ENCODE assay signal across 17 cellular contexts in genomic region chr11:128437137-128437536, GRCh38.
A peak's percentile ranks its signal among the peaks of the same experiment; 100 is the strongest.
DNase-seq lines count a peak whose midpoint lies in the region; ATAC-seq, FAIRE-seq and TF ChIP-seq lines count a peak whose summit lies in the region.
"Had no signal": no experiment of that assay in that cellular context is flagged by ENCODE, and none has a peak within 500 bp of the region (broad histone marks: within the 10 kb centered on the region; RNA-seq: fewer than 3 reads in every experiment).

No MANE protein-coding gene starts in this region.

- POLR2A ChIA-PET in IMR-90 (lab: Charles Lee; ENCODE audit: unreplicated experiment): no interaction called here
- POLR2A ChIA-PET in activated CD8-positive, alpha-beta T cell treated with anti-CD3 and anti-CD28 coated beads for 36 hours (lab: Charles Lee): interaction anchor here (0.9 to 1.2 kb wide), 3 partner anchors 9 to 147 kb away, joined by 3 read pairs; no protein-coding TSS in a partner anchor

- H3K4me3 ChIP-seq in AG10803 (ENCODE audit: low read length) (no peak overlapping the region), IMR-90 (ENCODE audit: insufficient read depth, low read depth, low read length) (no peak overlapping the region), ovary (no peak overlapping the region), pancreas (no peak overlapping the region)

- H3K18ac ChIP-seq in IMR-90 (ENCODE audit: low read depth, low read length): no peak overlapping the region

- ATAC-seq in IMR-90 (ENCODE audit: low read depth): no peak
- ATAC-seq in activated CD8-positive, alpha-beta T cell treated with anti-CD3 and anti-CD28 coated beads for 36 hours: no peak
- ATAC-seq in pancreas: no peak

- H3K9me3 ChIP-seq in IMR-90 (ENCODE audit: control insufficient read depth, insufficient read depth, low read length): no peaks in the 10 kb centered on the region
- H3K9me3 ChIP-seq in ovary: no peaks in the 10 kb centered on the region
- H3K9me3 ChIP-seq in pancreas: no peaks in the 10 kb centered on the region

- H3K27me3 ChIP-seq in IMR-90 (ENCODE audit: control insufficient read depth, insufficient read depth, low read length): no peaks in the 10 kb centered on the region
- H3K27me3 ChIP-seq in ovary: no peaks in the 10 kb centered on the region
- H3K27me3 ChIP-seq in pancreas: no peaks in the 10 kb centered on the region

- DNase-seq in AG10803 (ENCODE audit: low read depth) (peak; percentile 79), IMR-90 (peak; percentile 79), fibroblast of gingiva (ENCODE audit: low read depth) (peak; percentile 83), ovary (peak in 4 of 5 donors; percentile 34 to 45 (median 40)), DMS114 treated with DMSO at 0.1 percent for 48 hours (lab: John Stamatoyannopoulos, UW; ENCODE audit: unreplicated experiment) (no peak), GM19240 (ENCODE audit: insufficient read length, low spot score) (no peak), pancreas (no peak)
- DNase-seq in activated CD8-positive, alpha-beta T cell treated with anti-CD3 and anti-CD28 coated beads for 36 hours: no peak
- DNase-seq: activated CD4-positive, alpha-beta memory T cell treated with anti-CD3 and anti-CD28 coated beads, Interleukin-2, amount 10 ng/mL, durations not matched to agents 7 days and 5 days; activated gamma-delta T cell; C1 segment of cervical spinal cord; central memory CD4-positive, alpha-beta T cell; midbrain; NCI-H1417 treated with DMSO at 0.1 percent for 48 hours; SHP77 had no signal

- no peaks in the 10 kb centered on the region for H3K9me1 ChIP-seq in IMR-90 (ENCODE audit: insufficient read depth, low read length)

- no peak overlapping the region for H4K5ac ChIP-seq in IMR-90 (ENCODE audit: low read depth, low read length)

- H3K27ac Mint-ChIP-seq in activated CD8-positive, alpha-beta T cell treated with anti-CD3 and anti-CD28 coated beads for 36 hours: no peak overlapping the region
- H3K27ac Mint-ChIP-seq: activated CD4-positive, alpha-beta memory T cell treated with anti-CD3 and anti-CD28 coated beads, Interleukin-2, amount 10 ng/mL, durations not matched to agents 7 days and 5 days had no signal

- in situ Hi-C loops in IMR-90 (cut with MboI; ENCODE audit: low sequenced_read_pairs): no loop called here

- no peak overlapping the region for H3K4ac ChIP-seq in IMR-90 (ENCODE audit: low read depth, low read length)

- H3K27ac ChIP-seq in IMR-90 (ENCODE audit: insufficient read depth, low read length): no peak overlapping the region
- peak overlapping the region in 1 of 2 donors; percentile 20 for H3K27ac ChIP-seq in ovary
- H3K27ac ChIP-seq in pancreas: no peak overlapping the region
- H3K27ac ChIP-seq: epithelial cell of prostate had no signal

- no peak overlapping the region for H3K9ac ChIP-seq in IMR-90 (ENCODE audit: low read depth, low read length)

- no peak overlapping the region for H4K8ac ChIP-seq in IMR-90 (ENCODE audit: low read depth in 2 of 2, low read length in 2 of 2)

- no peak overlapping the region for H2AK9ac ChIP-seq in IMR-90 (replicated peaks; ENCODE audit: low read depth, low read length, poor library complexity)

- dilution Hi-C loops in IMR-90 (cut with HindIII; ENCODE audit: low sequenced_read_pairs, unreplicated experiment): no loop called here

- H4K20me1 ChIP-seq in IMR-90 (ENCODE audit: insufficient read depth, low read length): no peaks in the 10 kb centered on the region

- intact Hi-C loops in IMR-90 (cut with micrococcal nuclease): no loop called here
- intact Hi-C loops in ovary (cut with DNase I): no loop called here
- intact Hi-C loops in activated CD8-positive, alpha-beta T cell treated with anti-CD3 and anti-CD28 coated beads for 36 hours (cut with micrococcal nuclease): no loop called here
- intact Hi-C loops in pancreas (cut with DNase I): no loop called here

- H3K4me2 ChIP-seq in IMR-90 (ENCODE audit: low read depth, low read length): no peak overlapping the region

- CTCF ChIA-PET in IMR-90 (lab: Yijun Ruan, JAX): no interaction called here
- CTCF ChIA-PET in activated CD8-positive, alpha-beta T cell treated with anti-CD3 and anti-CD28 coated beads for 36 hours (lab: Charles Lee): interaction anchor here (0.8 to 1.0 kb wide), 2 partner anchors 14 to 75 kb away, joined by 3 to 4 read pairs; no protein-coding TSS in a partner anchor

- H3K79me1 ChIP-seq in IMR-90 (ENCODE audit: low read depth in 1 of 2, low read length in 2 of 2): no peaks in the 10 kb centered on the region

- H2BK15ac ChIP-seq in IMR-90 (ENCODE audit: low read depth, low read length): no peak overlapping the region

- no peak overlapping the region for H2BK5ac ChIP-seq in IMR-90 (ENCODE audit: low read depth, low read length, poor library complexity, severe bottlenecking)

- H2BK20ac ChIP-seq in IMR-90 (ENCODE audit: low read depth, low read length): no peak overlapping the region

- WGBS in IMR-90 (ENCODE audit: extremely low coverage in 2 of 2, insufficient read length in 1 of 2), 2 experiments: no CpG with 5 or more reads among the region's 2 CpGs
- WGBS in ovary, 3 donors: 9 to 11% (median 10%) methylated on average over 2 of the region's 2 CpGs
- WGBS in pancreas, 2 donors: 71 to 80% methylated on average over 2 of the region's 2 CpGs

- no peak overlapping the region for H3K4me3 Mint-ChIP-seq in activated CD8-positive, alpha-beta T cell treated with anti-CD3 and anti-CD28 coated beads for 36 hours
- H3K4me3 Mint-ChIP-seq: activated CD4-positive, alpha-beta memory T cell treated with anti-CD3 and anti-CD28 coated beads, Interleukin-2, amount 10 ng/mL, durations not matched to agents 7 days and 5 days had no signal

- peaks cover 6% of the 10 kb centered on the region for H3K9me3 Mint-ChIP-seq in activated CD8-positive, alpha-beta T cell treated with anti-CD3 and anti-CD28 coated beads for 36 hours

- TF ChIP-seq POLR2A in IMR-90 (IDR thresholded peaks at IDR 0.05; ENCODE audit: low read depth, low read length) (no peak), ovary (IDR thresholded peaks at IDR 0.05) (no peak)

- H3K27me3 Mint-ChIP-seq in activated CD8-positive, alpha-beta T cell treated with anti-CD3 and anti-CD28 coated beads for 36 hours: no peaks in the 10 kb centered on the region
- H3K27me3 Mint-ChIP-seq: activated CD4-positive, alpha-beta memory T cell treated with anti-CD3 and anti-CD28 coated beads, Interleukin-2, amount 10 ng/mL, durations not matched to agents 7 days and 5 days had no signal

- H3K36me3 ChIP-seq in IMR-90 (ENCODE audit: control insufficient read depth, insufficient read depth, low read length) (no peaks in the 10 kb centered on the region), ovary (no peaks in the 10 kb centered on the region), pancreas (no peaks in the 10 kb centered on the region)

- TF ChIP-seq CTCF in AG10803 (conservative IDR thresholded peaks at IDR 0.05; ENCODE audit: low read length): no peak
- no peak for TF ChIP-seq CTCF in IMR-90 (conservative IDR thresholded peaks at IDR 0.05; ENCODE audit: low read depth, low read length)
- TF ChIP-seq CTCF in ovary (IDR thresholded peaks at IDR 0.05): no peak
- TF ChIP-seq CTCF in activated CD8-positive, alpha-beta T cell treated with anti-CD3 and anti-CD28 coated beads for 36 hours (IDR thresholded peaks at IDR 0.05): no peak
- no peak for TF ChIP-seq CTCF in pancreas (IDR thresholded peaks at IDR 0.05)

- H3K4me1 ChIP-seq in IMR-90 (ENCODE audit: control insufficient read depth, insufficient read depth, low read length) (peaks cover 2% of the 10 kb centered on the region), ovary (ENCODE audit: insufficient read depth) (peaks cover 1% of the 10 kb centered on the region), pancreas (no peaks in the 10 kb centered on the region)

- peaks cover 5% of the 10 kb centered on the region for H3K36me3 Mint-ChIP-seq in activated CD8-positive, alpha-beta T cell treated with anti-CD3 and anti-CD28 coated beads for 36 hours (ENCODE audit: low read depth)

- no peak overlapping the region for H3K56ac ChIP-seq in IMR-90 (ENCODE audit: extremely low read depth, insufficient read depth, low read length)

- TF ChIP-seq EP300 in ovary (IDR thresholded peaks at IDR 0.05): no peak

- H3K14ac ChIP-seq in IMR-90 (replicated peaks; ENCODE audit: low read depth, low read length): no peak overlapping the region

- BruUV-seq in IMR-90 (replicated peaks; lab: Mats Ljungman, UMichigan): no TSS peak

- FAIRE-seq in pancreas (lab: Jason Lieb, UNC): no peak
- FAIRE-seq: TTC549 had no signal

- H2BK120ac ChIP-seq in IMR-90 (ENCODE audit: low read depth, low read length): no peak overlapping the region

- H3K23ac ChIP-seq in IMR-90 (ENCODE audit: low read depth, low read length): no peak overlapping the region

- no peak overlapping the region for H2AK5ac ChIP-seq in IMR-90 (ENCODE audit: low read depth, low read length)

- no peak for TF ChIP-seq RAD21 in IMR-90 (IDR thresholded peaks at IDR 0.05; ENCODE audit: low read length)

- H2AFZ ChIP-seq in IMR-90 (replicated peaks; ENCODE audit: low read length, poor library complexity): peak overlapping the region; percentile 75

- no peak overlapping the region for H4K91ac ChIP-seq in IMR-90 (ENCODE audit: insufficient read depth, low read depth, low read length)

- H3K4me1 Mint-ChIP-seq in activated CD8-positive, alpha-beta T cell treated with anti-CD3 and anti-CD28 coated beads for 36 hours (ENCODE audit: low read depth): peaks cover 13% of the 10 kb centered on the region

TF ChIP-seq in IMR-90, 13 proteins besides CTCF, POLR2A, EP300 and RAD21:
- TF ChIP-seq RCOR1 (IDR thresholded peaks at IDR 0.05; ENCODE audit: insufficient replicate concordance, low read length): no peak
- no peak for TF ChIP-seq FOS (IDR thresholded peaks at IDR 0.05; ENCODE audit: low read depth, low read length)
- no peak for TF ChIP-seq MAZ (IDR thresholded peaks at IDR 0.05; ENCODE audit: borderline replicate concordance, low read depth, low read length)
- no peak for TF ChIP-seq MAFK (IDR thresholded peaks at IDR 0.05; ENCODE audit: low read depth, low read length)
- no peak for TF ChIP-seq USF2 (IDR thresholded peaks at IDR 0.05; ENCODE audit: low read depth, low read length)
TF ChIP-seq in IMR-90: peak in this region for 0.

Comparison
In these comparisons a context has a peak if more than half of its experiments do, and no peak if none do; other contexts are left out.
1. DNase-seq: peak in AG10803 (single experiment), IMR-90 (single experiment), fibroblast of gingiva (single experiment) and ovary (4 of 5); none in DMS114 treated with DMSO at 0.1 percent for 48 hours (single experiment), activated CD8-positive, alpha-beta T cell treated with anti-CD3 and anti-CD28 coated beads for 36 hours (single experiment), GM19240 (single experiment) and pancreas (0 of 6).